ENCODE assay signal across 8 cellular contexts in genomic region chr14:58244556-58245387, GRCh38. TPM values are rescaled to one million over a fixed set of nuclear protein-coding genes. Genes with fewer than 3 reads are reported as not detected.
DNase-seq lines count a peak whose midpoint lies in the region; ATAC-seq, FAIRE-seq and TF ChIP-seq lines count a peak whose summit lies in the region.

Gene PSMA3, plus strand, starts transcription at chr14:58244843. Its CDS starts 78 bp downstream, at chr14:58244921.

- H3K27me3 ChIP-seq in BE2C = no peaks in the 10 kb centered on the region

- TF ChIP-seq CTCF in BE2C (IDR thresholded peaks at IDR 0.05; ENCODE audit: low read depth, low read length) = 0 out of 2 replicates have a peak, but pooled peaks have one; percentile 3

- peak; percentile 80 for FAIRE-seq in colon (lab: Jason Lieb, UNC)

- peak; percentile 92 for ATAC-seq in HG03460 (IDR thresholded peaks at IDR 0.05; ENCODE audit: unreplicated experiment)

- peak; percentile 97 for DNase-seq in BE2C
- peak; percentile 73 for DNase-seq in GM19240 (ENCODE audit: insufficient read length, low spot score)
- peak; percentile 98 to 99 for DNase-seq in NCI-H526 (lab: John Stamatoyannopoulos, UW)
- peak; percentile 98 for DNase-seq in activated CD4-positive, alpha-beta T cell treated with anti-CD3 and anti-CD28 coated beads for 48 hours
- DNase-seq in kidney glomerular epithelial cell (lab: John Stamatoyannopoulos, UW) = peak; percentile 99
- peak; percentile 92 to 93 for DNase-seq in stimulated activated CD4-positive, alpha-beta T cell treated with anti-CD3 and anti-CD28 coated beads, Interleukin-1b, Interleukin-23, amount 100 ng/mL, for 1 hour (ENCODE audit: low read depth in 2 of 2)

- H3K4me3 ChIP-seq in BE2C (ENCODE audit: low read depth, low read length) = peak within 1 kb of the TSS; percentile 100

- H3K36me3 ChIP-seq in BE2C = peaks cover 24% of the 10 kb centered on the region

- no peaks in the 10 kb centered on the region for H3K4me1 ChIP-seq in BE2C

- no peaks in the 10 kb centered on the region for H3K9me3 ChIP-seq in BE2C

RNA-seq across cellular contexts. Expression of gene PSMA3, which starts in this region (rescaled TPM):
- polyA plus RNA-seq in BE2C (2012; ENCODE audit: insufficient read depth, insufficient read length, low read depth) = 130 TPM

Comparison
In these comparisons a context has a peak if more than half of its experiments do, and no peak if none do; other contexts are left out.
1. Peak in every context shown above with its lines: DNase-seq, ATAC-seq and H3K4me3 ChIP-seq.